Comparison of ENCODE assay signal across 1 cellular context in the genomic region with DNA sequence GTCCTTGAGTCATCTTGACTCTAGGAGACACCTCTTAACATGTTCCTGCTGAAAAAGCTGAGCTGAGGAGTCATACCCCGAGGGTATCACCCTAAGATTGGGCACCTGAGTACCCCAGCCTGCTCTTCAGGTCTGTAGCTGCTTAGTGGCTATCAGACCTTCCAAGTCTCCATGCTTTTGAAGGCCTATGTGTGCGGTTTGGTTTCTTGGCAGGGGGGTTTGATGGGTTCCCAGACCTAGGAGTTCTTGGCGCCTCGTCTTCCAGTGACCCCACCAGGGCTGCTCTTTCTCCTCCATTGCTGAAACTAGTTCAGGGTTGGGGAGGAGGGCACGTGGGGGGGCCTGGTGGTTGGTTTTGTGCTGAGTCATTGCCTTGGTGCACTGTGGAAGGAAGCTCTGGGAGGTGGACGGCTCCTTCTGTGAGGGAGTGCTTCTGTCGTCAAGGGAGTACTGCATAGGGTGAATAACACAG.
A peak's percentile ranks its signal among the peaks of the same experiment; 100 is the strongest.
TF ChIP-seq lines count a peak whose summit lies in the region.

No MANE protein-coding gene starts in this region.

TF ChIP-seq in K562, 482 proteins besides CTCF, POLR2A, EP300 and RAD21 (continued from another document and continues in another):
- TF ChIP-seq BRD9 (IDR thresholded peaks at IDR 0.05; ENCODE audit: low read depth, partially characterized antibody) (peak; percentile 38), ELF2 (CRISPR knock-in tag; IDR thresholded peaks at IDR 0.05) (no peak), SIN3A (IDR thresholded peaks at IDR 0.05; ENCODE audit: borderline replicate concordance in 2 of 2, control insufficient read depth in 1 of 2, low read depth in 2 of 2, low read length in 2 of 2) (no peak), TBL1XR1 (IDR thresholded peaks at IDR 0.05; ENCODE audit: low read length in 2 of 2) (peak in 1 of 2 experiments; percentile 8; a peak in 1 of 4 replicates), ZFP1 (CRISPR knock-in tag; IDR thresholded peaks at IDR 0.05) (no peak), SAFB (IDR thresholded peaks at IDR 0.05; ENCODE audit: borderline replicate concordance, low read depth, low read length) (no peak), ZNF695 (CRISPR knock-in tag; IDR thresholded peaks at IDR 0.05) (no peak), TGIF2 (CRISPR knock-in tag; IDR thresholded peaks at IDR 0.05) (no peak), XRCC3 (IDR thresholded peaks at IDR 0.05) (no peak), THRAP3 (IDR thresholded peaks at IDR 0.05; ENCODE audit: borderline replicate concordance) (no peak), ZNF23 (CRISPR knock-in tag; IDR thresholded peaks at IDR 0.05) (no peak), HDAC8 (tag; IDR thresholded peaks at IDR 0.05) (peak; percentile 57; the same call in 1 of the 2 replicates), ZNF57 (CRISPR knock-in tag; IDR thresholded peaks at IDR 0.05) (no peak), EHMT2 (IDR thresholded peaks at IDR 0.05) (peak; percentile 75), MEF2D (tag; conservative IDR thresholded peaks at IDR 0.05; ENCODE audit: low read depth) (peak; percentile 63; the same call in 1 of the 2 replicates), MXI1 (IDR thresholded peaks at IDR 0.05; ENCODE audit: low read depth, low read length) (no peak), ZNF263 (CRISPR knock-in tag; IDR thresholded peaks at IDR 0.05; ENCODE audit: borderline replicate concordance) (no peak), BCL6 (CRISPR knock-in tag; IDR thresholded peaks at IDR 0.05) (no peak), ZFPM2 (CRISPR knock-in tag; IDR thresholded peaks at IDR 0.05) (no peak), ZNF274 (IDR thresholded peaks at IDR 0.05; ENCODE audit: borderline replicate concordance, low read depth, low read length) (no peak), TSC22D4 (tag; IDR thresholded peaks at IDR 0.05) (no peak), ZNF717 (CRISPR knock-in tag; IDR thresholded peaks at IDR 0.05) (no peak), ZNF24 (IDR thresholded peaks at IDR 0.05) (no peak)
- TF ChIP-seq, protein P1, sequence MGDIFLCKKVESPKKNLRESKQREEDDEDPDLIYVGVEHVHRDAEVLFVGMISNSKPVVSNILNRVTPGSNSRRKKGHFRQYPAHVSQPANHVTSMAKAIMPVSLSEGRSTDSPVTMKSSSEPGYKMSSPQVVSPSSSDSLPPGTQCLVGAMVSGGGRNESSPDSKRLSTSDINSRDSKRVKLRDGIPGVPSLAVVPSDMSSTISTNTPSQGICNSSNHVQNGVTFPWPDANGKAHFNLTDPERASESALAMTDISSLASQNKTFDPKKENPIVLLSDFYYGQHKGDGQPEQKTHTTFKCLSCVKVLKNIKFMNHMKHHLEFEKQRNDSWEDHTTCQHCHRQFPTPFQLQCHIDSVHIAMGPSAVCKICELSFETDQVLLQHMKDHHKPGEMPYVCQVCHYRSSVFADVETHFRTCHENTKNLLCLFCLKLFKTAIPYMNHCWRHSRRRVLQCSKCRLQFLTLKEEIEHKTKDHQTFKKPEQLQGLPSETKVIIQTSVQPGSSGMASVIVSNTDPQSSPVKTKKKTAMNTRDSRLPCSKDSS (IDR thresholded peaks at IDR 0.05; ENCODE audit: low read depth, partially characterized antibody), result no peak
- TF ChIP-seq, protein P2, sequence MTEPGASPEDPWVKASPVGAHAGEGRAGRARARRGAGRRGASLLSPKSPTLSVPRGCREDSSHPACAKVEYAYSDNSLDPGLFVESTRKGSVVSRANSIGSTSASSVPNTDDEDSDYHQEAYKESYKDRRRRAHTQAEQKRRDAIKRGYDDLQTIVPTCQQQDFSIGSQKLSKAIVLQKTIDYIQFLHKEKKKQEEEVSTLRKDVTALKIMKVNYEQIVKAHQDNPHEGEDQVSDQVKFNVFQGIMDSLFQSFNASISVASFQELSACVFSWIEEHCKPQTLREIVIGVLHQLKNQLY (CRISPR knock-in tag; conservative IDR thresholded peaks at IDR 0.05), result no peak
- TF ChIP-seq, protein P3, sequence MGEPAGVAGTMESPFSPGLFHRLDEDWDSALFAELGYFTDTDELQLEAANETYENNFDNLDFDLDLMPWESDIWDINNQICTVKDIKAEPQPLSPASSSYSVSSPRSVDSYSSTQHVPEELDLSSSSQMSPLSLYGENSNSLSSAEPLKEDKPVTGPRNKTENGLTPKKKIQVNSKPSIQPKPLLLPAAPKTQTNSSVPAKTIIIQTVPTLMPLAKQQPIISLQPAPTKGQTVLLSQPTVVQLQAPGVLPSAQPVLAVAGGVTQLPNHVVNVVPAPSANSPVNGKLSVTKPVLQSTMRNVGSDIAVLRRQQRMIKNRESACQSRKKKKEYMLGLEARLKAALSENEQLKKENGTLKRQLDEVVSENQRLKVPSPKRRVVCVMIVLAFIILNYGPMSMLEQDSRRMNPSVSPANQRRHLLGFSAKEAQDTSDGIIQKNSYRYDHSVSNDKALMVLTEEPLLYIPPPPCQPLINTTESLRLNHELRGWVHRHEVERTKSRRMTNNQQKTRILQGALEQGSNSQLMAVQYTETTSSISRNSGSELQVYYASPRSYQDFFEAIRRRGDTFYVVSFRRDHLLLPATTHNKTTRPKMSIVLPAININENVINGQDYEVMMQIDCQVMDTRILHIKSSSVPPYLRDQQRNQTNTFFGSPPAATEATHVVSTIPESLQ (CRISPR knock-in tag; IDR thresholded peaks at IDR 0.05), result no peak
- TF ChIP-seq, protein P4, sequence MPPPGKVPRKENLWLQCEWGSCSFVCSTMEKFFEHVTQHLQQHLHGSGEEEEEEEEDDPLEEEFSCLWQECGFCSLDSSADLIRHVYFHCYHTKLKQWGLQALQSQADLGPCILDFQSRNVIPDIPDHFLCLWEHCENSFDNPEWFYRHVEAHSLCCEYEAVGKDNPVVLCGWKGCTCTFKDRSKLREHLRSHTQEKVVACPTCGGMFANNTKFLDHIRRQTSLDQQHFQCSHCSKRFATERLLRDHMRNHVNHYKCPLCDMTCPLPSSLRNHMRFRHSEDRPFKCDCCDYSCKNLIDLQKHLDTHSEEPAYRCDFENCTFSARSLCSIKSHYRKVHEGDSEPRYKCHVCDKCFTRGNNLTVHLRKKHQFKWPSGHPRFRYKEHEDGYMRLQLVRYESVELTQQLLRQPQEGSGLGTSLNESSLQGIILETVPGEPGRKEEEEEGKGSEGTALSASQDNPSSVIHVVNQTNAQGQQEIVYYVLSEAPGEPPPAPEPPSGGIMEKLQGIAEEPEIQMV (tag; conservative IDR thresholded peaks at IDR 0.05; ENCODE audit: low read depth), result no peak
- TF ChIP-seq, protein P5, sequence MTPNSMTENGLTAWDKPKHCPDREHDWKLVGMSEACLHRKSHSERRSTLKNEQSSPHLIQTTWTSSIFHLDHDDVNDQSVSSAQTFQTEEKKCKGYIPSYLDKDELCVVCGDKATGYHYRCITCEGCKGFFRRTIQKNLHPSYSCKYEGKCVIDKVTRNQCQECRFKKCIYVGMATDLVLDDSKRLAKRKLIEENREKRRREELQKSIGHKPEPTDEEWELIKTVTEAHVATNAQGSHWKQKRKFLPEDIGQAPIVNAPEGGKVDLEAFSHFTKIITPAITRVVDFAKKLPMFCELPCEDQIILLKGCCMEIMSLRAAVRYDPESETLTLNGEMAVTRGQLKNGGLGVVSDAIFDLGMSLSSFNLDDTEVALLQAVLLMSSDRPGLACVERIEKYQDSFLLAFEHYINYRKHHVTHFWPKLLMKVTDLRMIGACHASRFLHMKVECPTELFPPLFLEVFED (CRISPR knock-in tag; conservative IDR thresholded peaks at IDR 0.05), result no peak
- TF ChIP-seq, protein P6, sequence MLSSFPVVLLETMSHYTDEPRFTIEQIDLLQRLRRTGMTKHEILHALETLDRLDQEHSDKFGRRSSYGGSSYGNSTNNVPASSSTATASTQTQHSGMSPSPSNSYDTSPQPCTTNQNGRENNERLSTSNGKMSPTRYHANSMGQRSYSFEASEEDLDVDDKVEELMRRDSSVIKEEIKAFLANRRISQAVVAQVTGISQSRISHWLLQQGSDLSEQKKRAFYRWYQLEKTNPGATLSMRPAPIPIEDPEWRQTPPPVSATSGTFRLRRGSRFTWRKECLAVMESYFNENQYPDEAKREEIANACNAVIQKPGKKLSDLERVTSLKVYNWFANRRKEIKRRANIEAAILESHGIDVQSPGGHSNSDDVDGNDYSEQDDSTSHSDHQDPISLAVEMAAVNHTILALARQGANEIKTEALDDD (IDR thresholded peaks at IDR 0.05), result peak; percentile 75
- TF ChIP-seq, protein P7, sequence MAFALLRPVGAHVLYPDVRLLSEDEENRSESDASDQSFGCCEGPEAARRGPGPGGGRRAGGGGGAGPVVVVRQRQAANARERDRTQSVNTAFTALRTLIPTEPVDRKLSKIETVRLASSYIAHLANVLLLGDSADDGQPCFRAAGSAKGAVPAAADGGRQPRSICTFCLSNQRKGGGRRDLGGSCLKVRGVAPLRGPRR (CRISPR knock-in tag; IDR thresholded peaks at IDR 0.05), result no peak
- TF ChIP-seq, protein P8, sequence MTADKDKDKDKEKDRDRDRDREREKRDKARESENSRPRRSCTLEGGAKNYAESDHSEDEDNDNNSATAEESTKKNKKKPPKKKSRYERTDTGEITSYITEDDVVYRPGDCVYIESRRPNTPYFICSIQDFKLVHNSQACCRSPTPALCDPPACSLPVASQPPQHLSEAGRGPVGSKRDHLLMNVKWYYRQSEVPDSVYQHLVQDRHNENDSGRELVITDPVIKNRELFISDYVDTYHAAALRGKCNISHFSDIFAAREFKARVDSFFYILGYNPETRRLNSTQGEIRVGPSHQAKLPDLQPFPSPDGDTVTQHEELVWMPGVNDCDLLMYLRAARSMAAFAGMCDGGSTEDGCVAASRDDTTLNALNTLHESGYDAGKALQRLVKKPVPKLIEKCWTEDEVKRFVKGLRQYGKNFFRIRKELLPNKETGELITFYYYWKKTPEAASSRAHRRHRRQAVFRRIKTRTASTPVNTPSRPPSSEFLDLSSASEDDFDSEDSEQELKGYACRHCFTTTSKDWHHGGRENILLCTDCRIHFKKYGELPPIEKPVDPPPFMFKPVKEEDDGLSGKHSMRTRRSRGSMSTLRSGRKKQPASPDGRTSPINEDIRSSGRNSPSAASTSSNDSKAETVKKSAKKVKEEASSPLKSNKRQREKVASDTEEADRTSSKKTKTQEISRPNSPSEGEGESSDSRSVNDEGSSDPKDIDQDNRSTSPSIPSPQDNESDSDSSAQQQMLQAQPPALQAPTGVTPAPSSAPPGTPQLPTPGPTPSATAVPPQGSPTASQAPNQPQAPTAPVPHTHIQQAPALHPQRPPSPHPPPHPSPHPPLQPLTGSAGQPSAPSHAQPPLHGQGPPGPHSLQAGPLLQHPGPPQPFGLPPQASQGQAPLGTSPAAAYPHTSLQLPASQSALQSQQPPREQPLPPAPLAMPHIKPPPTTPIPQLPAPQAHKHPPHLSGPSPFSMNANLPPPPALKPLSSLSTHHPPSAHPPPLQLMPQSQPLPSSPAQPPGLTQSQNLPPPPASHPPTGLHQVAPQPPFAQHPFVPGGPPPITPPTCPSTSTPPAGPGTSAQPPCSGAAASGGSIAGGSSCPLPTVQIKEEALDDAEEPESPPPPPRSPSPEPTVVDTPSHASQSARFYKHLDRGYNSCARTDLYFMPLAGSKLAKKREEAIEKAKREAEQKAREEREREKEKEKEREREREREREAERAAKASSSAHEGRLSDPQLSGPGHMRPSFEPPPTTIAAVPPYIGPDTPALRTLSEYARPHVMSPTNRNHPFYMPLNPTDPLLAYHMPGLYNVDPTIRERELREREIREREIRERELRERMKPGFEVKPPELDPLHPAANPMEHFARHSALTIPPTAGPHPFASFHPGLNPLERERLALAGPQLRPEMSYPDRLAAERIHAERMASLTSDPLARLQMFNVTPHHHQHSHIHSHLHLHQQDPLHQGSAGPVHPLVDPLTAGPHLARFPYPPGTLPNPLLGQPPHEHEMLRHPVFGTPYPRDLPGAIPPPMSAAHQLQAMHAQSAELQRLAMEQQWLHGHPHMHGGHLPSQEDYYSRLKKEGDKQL (CRISPR knock-in tag; IDR thresholded peaks at IDR 0.05; ENCODE audit: borderline replicate concordance), result no peak
- TF ChIP-seq, protein P9, sequence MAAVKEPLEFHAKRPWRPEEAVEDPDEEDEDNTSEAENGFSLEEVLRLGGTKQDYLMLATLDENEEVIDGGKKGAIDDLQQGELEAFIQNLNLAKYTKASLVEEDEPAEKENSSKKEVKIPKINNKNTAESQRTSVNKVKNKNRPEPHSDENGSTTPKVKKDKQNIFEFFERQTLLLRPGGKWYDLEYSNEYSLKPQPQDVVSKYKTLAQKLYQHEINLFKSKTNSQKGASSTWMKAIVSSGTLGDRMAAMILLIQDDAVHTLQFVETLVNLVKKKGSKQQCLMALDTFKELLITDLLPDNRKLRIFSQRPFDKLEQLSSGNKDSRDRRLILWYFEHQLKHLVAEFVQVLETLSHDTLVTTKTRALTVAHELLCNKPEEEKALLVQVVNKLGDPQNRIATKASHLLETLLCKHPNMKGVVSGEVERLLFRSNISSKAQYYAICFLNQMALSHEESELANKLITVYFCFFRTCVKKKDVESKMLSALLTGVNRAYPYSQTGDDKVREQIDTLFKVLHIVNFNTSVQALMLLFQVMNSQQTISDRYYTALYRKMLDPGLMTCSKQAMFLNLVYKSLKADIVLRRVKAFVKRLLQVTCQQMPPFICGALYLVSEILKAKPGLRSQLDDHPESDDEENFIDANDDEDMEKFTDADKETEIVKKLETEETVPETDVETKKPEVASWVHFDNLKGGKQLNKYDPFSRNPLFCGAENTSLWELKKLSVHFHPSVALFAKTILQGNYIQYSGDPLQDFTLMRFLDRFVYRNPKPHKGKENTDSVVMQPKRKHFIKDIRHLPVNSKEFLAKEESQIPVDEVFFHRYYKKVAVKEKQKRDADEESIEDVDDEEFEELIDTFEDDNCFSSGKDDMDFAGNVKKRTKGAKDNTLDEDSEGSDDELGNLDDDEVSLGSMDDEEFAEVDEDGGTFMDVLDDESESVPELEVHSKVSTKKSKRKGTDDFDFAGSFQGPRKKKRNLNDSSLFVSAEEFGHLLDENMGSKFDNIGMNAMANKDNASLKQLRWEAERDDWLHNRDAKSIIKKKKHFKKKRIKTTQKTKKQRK (IDR thresholded peaks at IDR 0.05; ENCODE audit: borderline replicate concordance, low read depth, low read length), result no peak
- TF ChIP-seq, protein P10, sequence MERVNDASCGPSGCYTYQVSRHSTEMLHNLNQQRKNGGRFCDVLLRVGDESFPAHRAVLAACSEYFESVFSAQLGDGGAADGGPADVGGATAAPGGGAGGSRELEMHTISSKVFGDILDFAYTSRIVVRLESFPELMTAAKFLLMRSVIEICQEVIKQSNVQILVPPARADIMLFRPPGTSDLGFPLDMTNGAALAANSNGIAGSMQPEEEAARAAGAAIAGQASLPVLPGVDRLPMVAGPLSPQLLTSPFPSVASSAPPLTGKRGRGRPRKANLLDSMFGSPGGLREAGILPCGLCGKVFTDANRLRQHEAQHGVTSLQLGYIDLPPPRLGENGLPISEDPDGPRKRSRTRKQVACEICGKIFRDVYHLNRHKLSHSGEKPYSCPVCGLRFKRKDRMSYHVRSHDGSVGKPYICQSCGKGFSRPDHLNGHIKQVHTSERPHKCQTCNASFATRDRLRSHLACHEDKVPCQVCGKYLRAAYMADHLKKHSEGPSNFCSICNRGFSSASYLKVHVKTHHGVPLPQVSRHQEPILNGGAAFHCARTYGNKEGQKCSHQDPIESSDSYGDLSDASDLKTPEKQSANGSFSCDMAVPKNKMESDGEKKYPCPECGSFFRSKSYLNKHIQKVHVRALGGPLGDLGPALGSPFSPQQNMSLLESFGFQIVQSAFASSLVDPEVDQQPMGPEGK (CRISPR knock-in tag; IDR thresholded peaks at IDR 0.05; ENCODE audit: borderline replicate concordance), result peak; percentile 18; the same call in 1 of the 2 replicates
- TF ChIP-seq, protein P11, sequence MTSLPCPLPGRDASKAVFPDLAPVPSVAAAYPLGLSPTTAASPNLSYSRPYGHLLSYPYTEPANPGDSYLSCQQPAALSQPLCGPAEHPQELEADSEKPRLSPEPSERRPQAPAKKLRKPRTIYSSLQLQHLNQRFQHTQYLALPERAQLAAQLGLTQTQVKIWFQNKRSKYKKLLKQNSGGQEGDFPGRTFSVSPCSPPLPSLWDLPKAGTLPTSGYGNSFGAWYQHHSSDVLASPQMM (CRISPR knock-in tag; IDR thresholded peaks at IDR 0.05), result no peak
- TF ChIP-seq, protein P12, sequence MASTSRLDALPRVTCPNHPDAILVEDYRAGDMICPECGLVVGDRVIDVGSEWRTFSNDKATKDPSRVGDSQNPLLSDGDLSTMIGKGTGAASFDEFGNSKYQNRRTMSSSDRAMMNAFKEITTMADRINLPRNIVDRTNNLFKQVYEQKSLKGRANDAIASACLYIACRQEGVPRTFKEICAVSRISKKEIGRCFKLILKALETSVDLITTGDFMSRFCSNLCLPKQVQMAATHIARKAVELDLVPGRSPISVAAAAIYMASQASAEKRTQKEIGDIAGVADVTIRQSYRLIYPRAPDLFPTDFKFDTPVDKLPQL (IDR thresholded peaks at IDR 0.05; ENCODE audit: extremely low read depth, insufficient read length), result no peak
